Comparison of ENCODE assay signal across 14 cellular contexts in genomic region chr6:44067760-44068139, GRCh38.
"Had no signal": no experiment of that assay in that cellular context is flagged by ENCODE, and none has a peak within 500 bp of the region (broad histone marks: within the 10 kb centered on the region; RNA-seq: fewer than 3 reads in every experiment).

No MANE protein-coding gene starts in this region.

- DNase-seq: activated CD4-positive, CD25-positive, alpha-beta regulatory T cell treated with anti-CD3 and anti-CD28 coated beads, Interleukin-2, amount 50 U/mL, for 72 hours; activated naive CD4-positive, alpha-beta T cell treated with Interleukin-2 at 50 U/mL for 16 hours; activated T-cell treated with anti-CD3 and anti-CD28 coated beads for 4 hours; anterior cingulate cortex; cerebellar nuclear complex; effector memory CD4-positive, alpha-beta T cell; stimulated activated CD4-positive, alpha-beta T cell treated with anti-CD3 and anti-CD28 coated beads, Interleukin-15, amount 100 ng/mL, for 24 hours; stimulated activated CD4-positive, alpha-beta T cell treated with anti-CD3 and anti-CD28 coated beads, Interleukin-4, amount 100 ng/mL, for 1 hour; stimulated activated naive CD4-positive, alpha-beta T cell; T-helper 9 cell; tibial artery had no signal

- ATAC-seq: heart left ventricle, pancreas had no signal

- H3K4me3 Mint-ChIP-seq: neural progenitor cell had no signal

- H3K9me3 Mint-ChIP-seq: neural progenitor cell had no signal

- H3K36me3 Mint-ChIP-seq: neural progenitor cell had no signal
